Comparison of ENCODE assay signal across 9 cellular contexts in the genomic region with DNA sequence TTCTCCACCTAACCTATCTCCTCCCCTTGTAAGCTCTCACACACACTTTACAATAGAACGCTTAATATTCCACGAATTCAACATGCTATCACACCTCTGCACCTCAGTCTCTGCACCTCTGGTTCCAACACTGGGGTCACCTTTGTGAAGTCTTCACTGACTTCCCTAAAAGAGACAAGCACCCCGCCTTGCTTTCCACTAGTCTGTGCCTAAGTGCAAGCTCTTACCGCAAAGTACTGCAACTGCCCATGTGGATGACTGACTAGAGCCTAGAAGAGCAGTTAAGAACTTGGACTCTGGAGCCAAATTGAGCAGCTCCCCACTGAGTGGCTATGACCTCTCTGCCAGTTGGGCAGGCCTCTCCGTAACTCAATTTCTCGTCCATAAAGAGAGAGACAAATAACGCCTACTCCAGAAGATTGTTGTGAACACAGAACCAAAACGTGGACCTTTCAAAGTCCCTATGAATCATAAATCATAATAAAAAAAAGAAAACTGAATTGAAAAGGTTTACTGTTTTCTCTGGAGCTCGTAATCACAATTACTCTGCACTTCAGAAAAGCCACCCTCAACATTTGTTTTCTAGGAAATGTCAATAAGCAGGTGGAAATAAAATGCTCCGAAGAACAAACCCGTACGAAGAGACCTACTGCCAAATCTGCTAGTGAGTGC. TPM values are rescaled to one million over a fixed set of nuclear protein-coding genes. Genes with fewer than 3 reads are reported as not detected.
DNase-seq lines count a peak whose midpoint lies in the region; ATAC-seq, FAIRE-seq and TF ChIP-seq lines count a peak whose summit lies in the region.
"Had no signal": no experiment of that assay in that cellular context is flagged by ENCODE, and none has a peak within 500 bp of the region (broad histone marks: within the 10 kb centered on the region; RNA-seq: fewer than 3 reads in every experiment).

No MANE protein-coding gene starts in this region.

- no peak for TF ChIP-seq CTCF in OCI-LY1 (IDR thresholded peaks at IDR 0.05; ENCODE audit: low read length)
- TF ChIP-seq CTCF in chondrocyte (IDR thresholded peaks at IDR 0.05): no peak
- TF ChIP-seq CTCF in right lobe of liver (IDR thresholded peaks at IDR 0.05): no peak
- no peak for TF ChIP-seq CTCF in thoracic aorta (IDR thresholded peaks at IDR 0.05)

- H3K36me3 ChIP-seq in OCI-LY1 (ENCODE audit: insufficient read depth, low read length): peaks cover 7% of the 10 kb centered on the region; the same call in 1 of the 2 replicates
- no peaks in the 10 kb centered on the region for H3K36me3 ChIP-seq in right lobe of liver
- H3K36me3 ChIP-seq in thoracic aorta: no peaks in the 10 kb centered on the region

- H3K27ac Mint-ChIP-seq in activated CD4-positive, alpha-beta T cell treated with anti-CD3 and anti-CD28 coated beads for 36 hours: peak overlapping the region; percentile 97
- H3K27ac Mint-ChIP-seq in chondrocyte (ENCODE audit: unreplicated experiment): peak overlapping the region; percentile 95

- H3K9ac ChIP-seq in OCI-LY1 (ENCODE audit: low read length): peak overlapping the region; percentile 72; the same call in 1 of the 2 replicates

- intact Hi-C loops in activated CD4-positive, alpha-beta T cell treated with anti-CD3 and anti-CD28 coated beads for 36 hours (cut with DNase I, micrococcal nuclease): loop anchor here (2.0 to 5.0 kb wide), 3 partner anchors 17 to 929 kb away; a partner anchor contains a TSS
- intact Hi-C loops in right lobe of liver (cut with DNase I): no loop called here

- H3K27me3 ChIP-seq in OCI-LY1 (ENCODE audit: insufficient read depth, low read length) (no peaks in the 10 kb centered on the region), right lobe of liver (no peaks in the 10 kb centered on the region), thoracic aorta (replicated peaks; ENCODE audit: insufficient read depth) (no peaks in the 10 kb centered on the region)

- FAIRE-seq in RCC 7860 (lab: Jason Lieb, UNC): no peak
- FAIRE-seq: endometrium had no signal

- H3K4me1 ChIP-seq in OCI-LY1 (ENCODE audit: insufficient read depth, low read length, severe bottlenecking) (peaks cover 57% of the 10 kb centered on the region), right lobe of liver (peaks cover 0 to 55% (median 14%) of the 10 kb centered on the region in 4 donors), thoracic aorta (ENCODE audit: control insufficient read depth in 1 of 2, low read depth in 2 of 2) (peaks cover 57 to 78% of the 10 kb centered on the region in 2 donors)

- H3K9me3 ChIP-seq in OCI-LY1 (ENCODE audit: low read length) (no peaks in the 10 kb centered on the region), right lobe of liver (no peaks in the 10 kb centered on the region), thoracic aorta (no peaks in the 10 kb centered on the region)

- CTCF ChIA-PET in activated CD4-positive, alpha-beta T cell treated with anti-CD3 and anti-CD28 coated beads for 36 hours (lab: Charles Lee): interaction anchor here (0.6 to 1.0 kb wide), 5 partner anchors 16 to 416 kb away, joined by 3 to 5 read pairs (median 3); no protein-coding TSS in a partner anchor

- peaks cover 26% of the 10 kb centered on the region; the same call in 1 of the 2 replicates for H3K79me2 ChIP-seq in OCI-LY1 (ENCODE audit: insufficient read depth, low read length)

- H2AFZ ChIP-seq in OCI-LY1 (ENCODE audit: low read length): no peak overlapping the region

- peaks cover 6% of the 10 kb centered on the region for H3K36me3 Mint-ChIP-seq in activated CD4-positive, alpha-beta T cell treated with anti-CD3 and anti-CD28 coated beads for 36 hours (ENCODE audit: low read depth)
- H3K36me3 Mint-ChIP-seq in chondrocyte (ENCODE audit: low read depth): no peaks in the 10 kb centered on the region

- no peak for DNase-seq in activated CD4-positive, alpha-beta T cell treated with anti-CD3 and anti-CD28 coated beads for 36 hours
- no peak for DNase-seq in activated CD4-positive, alpha-beta T cell treated with anti-CD3 and anti-CD28 coated beads, Interleukin-2, amount 50 U/mL, for 48 hours
- DNase-seq in chondrocyte (ENCODE audit: low spot score): no peak
- peak in 1 of 3 donors; percentile 73 for DNase-seq in right lobe of liver
- DNase-seq in thoracic aorta (ENCODE audit: low spot score): no peak
- no peak for DNase-seq in T1000 (lab: John Stamatoyannopoulos, UW)
- no peak for DNase-seq in RCC 7860 (ENCODE audit: low spot score)

- 13% methylated on average over 12 of the region's 12 CpGs for WGBS in right lobe of liver (ENCODE audit: insufficient coverage, low coverage, low lambda C conversion rate, missing lambda C conversion rate)

- H3K27me3 Mint-ChIP-seq in activated CD4-positive, alpha-beta T cell treated with anti-CD3 and anti-CD28 coated beads for 36 hours: no peaks in the 10 kb centered on the region
- no peaks in the 10 kb centered on the region for H3K27me3 Mint-ChIP-seq in chondrocyte (ENCODE audit: low read depth)

- peaks cover 51% of the 10 kb centered on the region for H3K4me1 Mint-ChIP-seq in activated CD4-positive, alpha-beta T cell treated with anti-CD3 and anti-CD28 coated beads for 36 hours
- H3K4me1 Mint-ChIP-seq in chondrocyte (ENCODE audit: low read depth): peaks cover 62% of the 10 kb centered on the region

- no peak for ATAC-seq in activated CD4-positive, alpha-beta T cell treated with anti-CD3 and anti-CD28 coated beads for 36 hours
- peak; percentile 20 to 58 (median 50) for ATAC-seq in right lobe of liver
- ATAC-seq in thoracic aorta (ENCODE audit: insufficient number of reproducible peaks, low FRiP score, low read depth): no peak

- peak overlapping the region; percentile 87 for H3K4me2 ChIP-seq in OCI-LY1 (ENCODE audit: low read length)

- H3K27ac ChIP-seq in OCI-LY1 (ENCODE audit: low read depth, low read length, poor library complexity, severe bottlenecking) (no peak overlapping the region), right lobe of liver (peak overlapping the region; percentile 94 to 99 (median 97)), thoracic aorta (peak overlapping the region; percentile 93 to 96)

- no peaks in the 10 kb centered on the region for H3F3A ChIP-seq in OCI-LY1 (ENCODE audit: insufficient read depth, low read length)

- TF ChIP-seq POLR2A in right lobe of liver (IDR thresholded peaks at IDR 0.05): peak; percentile 52

- H4K20me1 ChIP-seq in OCI-LY1 (ENCODE audit: insufficient read depth, low read length): no peaks in the 10 kb centered on the region

- POLR2A ChIA-PET in activated CD4-positive, alpha-beta T cell treated with anti-CD3 and anti-CD28 coated beads for 36 hours (lab: Charles Lee): interaction anchor here (0.6 to 0.7 kb wide), 3 partner anchors 64 to 677 kb away, joined by 3 to 4 read pairs (median 4); no protein-coding TSS in a partner anchor

- H3K9me3 Mint-ChIP-seq in activated CD4-positive, alpha-beta T cell treated with anti-CD3 and anti-CD28 coated beads for 36 hours (ENCODE audit: low read depth): no peaks in the 10 kb centered on the region
- H3K9me3 Mint-ChIP-seq in chondrocyte (ENCODE audit: low read depth): no peaks in the 10 kb centered on the region

- no peaks in the 10 kb centered on the region for H3K9me2 ChIP-seq in OCI-LY1 (ENCODE audit: low read depth, low read length)

- peak overlapping the region; percentile 90 for H3K4me3 Mint-ChIP-seq in activated CD4-positive, alpha-beta T cell treated with anti-CD3 and anti-CD28 coated beads for 36 hours
- peak overlapping the region; percentile 85 for H3K4me3 Mint-ChIP-seq in chondrocyte (ENCODE audit: unreplicated experiment)

- H3K4me3 ChIP-seq in OCI-LY1 (ENCODE audit: low read depth, low read length, poor library complexity, severe bottlenecking) (peak overlapping the region; percentile 77), right lobe of liver (peak overlapping the region; percentile 76 to 84 (median 79)), thoracic aorta (peak overlapping the region; percentile 81)

RNA-seq across cellular contexts. Expression of a gene that starts 1.2 kb away (rescaled TPM):
- 10 to 100 TPM; 19.3 to 20.8 TPM for total RNA-seq in activated CD4-positive, alpha-beta T cell treated with anti-CD3 and anti-CD28 coated beads for 36 hours
- total RNA-seq in chondrocyte (29.1 to 52.7 TPM (median 51.8 TPM) in 3 replicates), right lobe of liver (10 to 100 TPM; 25.8 to 88.8 (median 37.4) TPM), thoracic aorta (100 to 1,000 TPM in 1 of 2 donors, 10 to 100 TPM in 1; 65.5 to 102 TPM)

RNA-seq across cellular contexts. Expression of a gene that starts 44.5 kb away (rescaled TPM):
- not detected for total RNA-seq in activated CD4-positive, alpha-beta T cell treated with anti-CD3 and anti-CD28 coated beads for 36 hours
- total RNA-seq in chondrocyte: not detected in 3 replicates
- not detected for total RNA-seq in right lobe of liver
- total RNA-seq in thoracic aorta: not detected

Comparison
In these comparisons a context has a peak if more than half of its experiments do, and no peak if none do; other contexts are left out.
1. ATAC-seq: peak in right lobe of liver (4 of 4); none in activated CD4-positive, alpha-beta T cell treated with anti-CD3 and anti-CD28 coated beads for 36 hours (single experiment) and thoracic aorta (single experiment).
2. intact Hi-C loops: an anchor here in activated CD4-positive, alpha-beta T cell treated with anti-CD3 and anti-CD28 coated beads for 36 hours (2.0 to 5.0 kb wide); none called in right lobe of liver.
3. Peak in every context shown above with its lines, with median percentiles within 50 percentile points of each other: H3K4me3 ChIP-seq.